Comparison of ENCODE assay signal across 11 cellular contexts in genomic region chr12:53985900-53986685, GRCh38. TPM values are rescaled to one million over a fixed set of nuclear protein-coding genes. Genes with fewer than 3 reads are reported as not detected.
DNase-seq lines count a peak whose midpoint lies in the region; ATAC-seq and TF ChIP-seq lines count a peak whose summit lies in the region.
"Had no signal": no experiment of that assay in that cellular context is flagged by ENCODE, and none has a peak within 500 bp of the region (broad histone marks: within the 10 kb centered on the region; RNA-seq: fewer than 3 reads in every experiment).

No MANE protein-coding gene starts in this region.

- WGBS in lower leg skin, 2 donors, result 1 to 2% methylated on average over 17 to 41 of the region's 56 CpGs
- 7 to 8% methylated on average over 53 to 56 of the region's 56 CpGs for WGBS in aorta, 2 donors

- no peaks in the 10 kb centered on the region for H3K36me3 ChIP-seq in aorta (ENCODE audit: control insufficient read depth in 1 of 2, insufficient read depth in 2 of 2, low read length in 1 of 2)

- H3K4me1 Mint-ChIP-seq in stimulated activated naive CD8-positive, alpha-beta T cell treated with anti-CD3 and anti-CD28 coated beads, Interleukin-15, amount 100 ng/mL, for 72 hours, result peaks cover 66% of the 10 kb centered on the region
- peaks cover 29% of the 10 kb centered on the region for H3K4me1 Mint-ChIP-seq in activated CD8-positive, alpha-beta T cell treated with anti-CD3 and anti-CD28 coated beads for 36 hours (ENCODE audit: low read depth)
- peaks cover 42% of the 10 kb centered on the region for H3K4me1 Mint-ChIP-seq in CD14-positive monocyte

- POLR2A ChIA-PET in activated CD8-positive, alpha-beta T cell treated with anti-CD3 and anti-CD28 coated beads for 36 hours (lab: Charles Lee), result interaction anchor here (0.8 to 2.4 kb wide), 4 partner anchors 10 to 207 kb away, joined by 3 to 9 read pairs (median 3); partner anchors contain the start of gene HOXC9

- H3K9me3 Mint-ChIP-seq in stimulated activated naive CD8-positive, alpha-beta T cell treated with anti-CD3 and anti-CD28 coated beads, Interleukin-15, amount 100 ng/mL, for 72 hours, result no peaks in the 10 kb centered on the region
- H3K9me3 Mint-ChIP-seq in activated CD8-positive, alpha-beta T cell treated with anti-CD3 and anti-CD28 coated beads for 36 hours, result no peaks in the 10 kb centered on the region
- peaks cover 17 to 79% (median 60%) of the 10 kb centered on the region in 7 donors for H3K9me3 Mint-ChIP-seq in CD14-positive monocyte

- ATAC-seq in stimulated activated naive CD8-positive, alpha-beta T cell treated with anti-CD3 and anti-CD28 coated beads, Interleukin-15, amount 100 ng/mL, for 72 hours, result peak; percentile 52
- ATAC-seq in stimulated activated naive CD8-positive, alpha-beta T cell treated with anti-CD3 and anti-CD28 coated beads, Interleukin-15, Interleukin-2, amounts not matched to agents 100 U/mL and 50 U/mL, for 24 hours, result no peak
- peak; percentile 41 for ATAC-seq in activated CD8-positive, alpha-beta T cell treated with anti-CD3 and anti-CD28 coated beads for 36 hours
- ATAC-seq in aorta (ENCODE audit: low FRiP score), result peak; percentile 34
- no peak for ATAC-seq in GM18520 (IDR thresholded peaks at IDR 0.05; ENCODE audit: unreplicated experiment)

- TF ChIP-seq POLR2A in lower leg skin (IDR thresholded peaks at IDR 0.05), result no peak

- peak overlapping the region in 1 of 2 donors; percentile 68 for H3K27ac Mint-ChIP-seq in stimulated activated naive CD8-positive, alpha-beta T cell treated with anti-CD3 and anti-CD28 coated beads, Interleukin-15, amount 100 ng/mL, for 72 hours
- H3K27ac Mint-ChIP-seq in activated CD8-positive, alpha-beta T cell treated with anti-CD3 and anti-CD28 coated beads for 36 hours, result no peak overlapping the region
- no peak overlapping the region for H3K27ac Mint-ChIP-seq in CD14-positive monocyte

- no peak overlapping the region for H3K27ac ChIP-seq in aorta (ENCODE audit: low read depth in 1 of 2, low read length in 2 of 2)

- H3K9me3 ChIP-seq in aorta (ENCODE audit: control insufficient read depth, low read length), result no peaks in the 10 kb centered on the region

- intact Hi-C loops in activated CD8-positive, alpha-beta T cell treated with anti-CD3 and anti-CD28 coated beads for 36 hours (cut with micrococcal nuclease), result loop anchor here (5.0 kb wide), 1 partner anchor 41 kb away; the partner anchor contains the start of gene HOXC6
- intact Hi-C loops in lower leg skin (cut with DNase I; ENCODE audit: low total_unique reads) (no loop called here), aorta (cut with DNase I) (loop anchor here in 1 of 2 donors (5.0 kb wide), 1 partner anchor 221 kb away; no protein-coding TSS in a partner anchor), CD14-positive monocyte (cut with micrococcal nuclease) (loop anchor here in 1 of 2 donors (10.0 kb wide), 1 partner anchor 291 kb away; no protein-coding TSS in a partner anchor)

- H3K36me3 Mint-ChIP-seq in activated CD8-positive, alpha-beta T cell treated with anti-CD3 and anti-CD28 coated beads for 36 hours (ENCODE audit: low read depth), result no peaks in the 10 kb centered on the region
- H3K36me3 Mint-ChIP-seq in CD14-positive monocyte, result peaks cover 8 to 36% of the 10 kb centered on the region in 2 donors

- H3K27me3 ChIP-seq in aorta (ENCODE audit: control insufficient read depth in 1 of 2, insufficient read depth in 2 of 2, low read length in 1 of 2), result peaks cover 0 to 4% of the 10 kb centered on the region in 2 donors

- H3K4me3 Mint-ChIP-seq in stimulated activated naive CD8-positive, alpha-beta T cell treated with anti-CD3 and anti-CD28 coated beads, Interleukin-15, amount 100 ng/mL, for 72 hours, result peak overlapping the region; percentile 67 to 79
- peak overlapping the region; percentile 9 for H3K4me3 Mint-ChIP-seq in activated CD8-positive, alpha-beta T cell treated with anti-CD3 and anti-CD28 coated beads for 36 hours
- H3K4me3 Mint-ChIP-seq in CD14-positive monocyte, result peak overlapping the region in 1 of 2 donors; percentile 83

- TF ChIP-seq CTCF in activated CD8-positive, alpha-beta T cell treated with anti-CD3 and anti-CD28 coated beads for 36 hours (IDR thresholded peaks at IDR 0.05), result no peak
- TF ChIP-seq CTCF in lower leg skin (IDR thresholded peaks at IDR 0.05), result no peak
- no peak for TF ChIP-seq CTCF in CD14-positive monocyte (IDR thresholded peaks at IDR 0.05)

- no peaks in the 10 kb centered on the region for H3K4me1 ChIP-seq in aorta (ENCODE audit: control insufficient read depth in 1 of 2, insufficient read depth in 2 of 2, low read length in 2 of 2)

- peaks cover 100% of the 10 kb centered on the region for H3K27me3 Mint-ChIP-seq in stimulated activated naive CD8-positive, alpha-beta T cell treated with anti-CD3 and anti-CD28 coated beads, Interleukin-15, amount 100 ng/mL, for 72 hours
- H3K27me3 Mint-ChIP-seq in activated CD8-positive, alpha-beta T cell treated with anti-CD3 and anti-CD28 coated beads for 36 hours, result peaks cover 90% of the 10 kb centered on the region
- peaks cover 98 to 100% (median 100%) of the 10 kb centered on the region in 3 donors for H3K27me3 Mint-ChIP-seq in CD14-positive monocyte (ENCODE audit: low read depth in 3 of 3)

- peak in 1 of 2 donors; percentile 28 for DNase-seq in stimulated activated naive CD8-positive, alpha-beta T cell treated with anti-CD3 and anti-CD28 coated beads, Interleukin-15, amount 100 ng/mL, for 72 hours
- no peak for DNase-seq in stimulated activated naive CD8-positive, alpha-beta T cell treated with anti-CD3 and anti-CD28 coated beads, Interleukin-15, Interleukin-2, amounts not matched to agents 100 U/mL and 50 U/mL, for 24 hours
- DNase-seq in activated CD8-positive, alpha-beta T cell treated with anti-CD3 and anti-CD28 coated beads for 36 hours, result peak; percentile 39
- DNase-seq in lower leg skin (ENCODE audit: low spot score in 2 of 2), result no peak
- peak in 1 of 2 donors; percentile 81 for DNase-seq in aorta
- no peak for DNase-seq in activated CD4-positive, CD25-positive, alpha-beta regulatory T cell (lab: John Stamatoyannopoulos, UW)
- no peak for DNase-seq in CD14-positive monocyte (ENCODE audit: low spot score)
- DNase-seq: KG1 had no signal

- CTCF ChIA-PET in activated CD8-positive, alpha-beta T cell treated with anti-CD3 and anti-CD28 coated beads for 36 hours (lab: Charles Lee), result interaction anchor here (0.6 to 5.8 kb wide), 23 partner anchors 10 to 284 kb away, joined by 3 to 58 read pairs (median 6); partner anchors contain the start of genes HOXC13, HOXC5, HOXC8 and HOXC9

- H3K4me3 ChIP-seq in lower leg skin (ENCODE audit: low read depth, poor library complexity, severe bottlenecking) (peak overlapping the region; percentile 41), aorta (ENCODE audit: low read length in 2 of 2) (no peak overlapping the region)

RNA-seq across cellular contexts. Expression of gene HOXC10, which starts 1.1 kb away (rescaled TPM):
- total RNA-seq in activated CD8-positive, alpha-beta T cell treated with anti-CD3 and anti-CD28 coated beads for 36 hours, result not detected
- 10 to 100 TPM; 14.2 to 35.9 (median 23.4) TPM for total RNA-seq in lower leg skin
- 10 to 100 TPM in 1 of 2 donors, 1 to 10 TPM in 1; 1.6 to 32.0 TPM for total RNA-seq in aorta
- 1 to 10 TPM in 1 of 2 donors, not detected in 1; 3.6 TPM for polyA plus RNA-seq in aorta
- polyA plus RNA-seq in CD14-positive monocyte, result not detected
- total RNA-seq: T-helper 1 cell treated with Interleukin-12 subunit alpha and Interleukin-12 subunit beta and Interleukin-4 antibody, amounts not matched to agents 30 ng/mL and 1 ng/mL, for 36 hours had no signal

RNA-seq across cellular contexts. Expression of gene HOTAIR, which starts 11.3 kb away (rescaled TPM):
- total RNA-seq in activated CD8-positive, alpha-beta T cell treated with anti-CD3 and anti-CD28 coated beads for 36 hours, result not detected
- total RNA-seq in lower leg skin (10 to 100 TPM in 2 of 4 donors, 1 to 10 TPM in 2; 4.9 to 14.9 (median 9.7) TPM), aorta (1 to 10 TPM in 1 of 2 donors, not detected in 1; 9.7 TPM)
- polyA plus RNA-seq in aorta (not detected), CD14-positive monocyte (not detected)
- total RNA-seq: T-helper 1 cell treated with Interleukin-12 subunit alpha and Interleukin-12 subunit beta and Interleukin-4 antibody, amounts not matched to agents 30 ng/mL and 1 ng/mL, for 36 hours had no signal
- polyA plus RNA-seq: adipose tissue had no signal

RNA-seq across cellular contexts. Expression of gene HOXC11, which starts 13.2 kb away (rescaled TPM):
- total RNA-seq in activated CD8-positive, alpha-beta T cell treated with anti-CD3 and anti-CD28 coated beads for 36 hours, result not detected
- 10 to 100 TPM in 1 of 4 donors, 1 to 10 TPM in 3; 4.9 to 10.7 (median 6.2) TPM for total RNA-seq in lower leg skin
- total RNA-seq in aorta, result 1 to 10 TPM in 1 of 2 donors, not detected in 1; 4.1 TPM
- polyA plus RNA-seq in aorta, result under 1 TPM in 1 of 2 donors, not detected in 1; 0.38 TPM
- not detected for polyA plus RNA-seq in CD14-positive monocyte
- total RNA-seq: T-helper 1 cell treated with Interleukin-12 subunit alpha and Interleukin-12 subunit beta and Interleukin-4 antibody, amounts not matched to agents 30 ng/mL and 1 ng/mL, for 36 hours had no signal
- polyA plus RNA-seq: adipose tissue had no signal

RNA-seq across cellular contexts. Expression of gene HOXC9, which starts 13.9 kb away (rescaled TPM):
- not detected for total RNA-seq in activated CD8-positive, alpha-beta T cell treated with anti-CD3 and anti-CD28 coated beads for 36 hours
- total RNA-seq in lower leg skin (10 to 100 TPM in 3 of 4 donors, 1 to 10 TPM in 1; 9.6 to 16.8 (median 11.7) TPM), aorta (1 to 10 TPM; 2.6 to 9.0 TPM)
- polyA plus RNA-seq in aorta (under 1 TPM in 1 of 2 donors, not detected in 1; 0.38 TPM), CD14-positive monocyte (not detected)
- total RNA-seq: T-helper 1 cell treated with Interleukin-12 subunit alpha and Interleukin-12 subunit beta and Interleukin-4 antibody, amounts not matched to agents 30 ng/mL and 1 ng/mL, for 36 hours had no signal

RNA-seq across cellular contexts. Expression of gene HOXC8, which starts 22.7 kb away (rescaled TPM):
- total RNA-seq in activated CD8-positive, alpha-beta T cell treated with anti-CD3 and anti-CD28 coated beads for 36 hours, result not detected
- total RNA-seq in lower leg skin (1 to 10 TPM; 1.0 to 2.2 (median 1.5) TPM), aorta (1 to 10 TPM; 4.2 to 6.4 TPM)
- polyA plus RNA-seq in aorta (under 1 TPM in 1 of 2 donors, not detected in 1; 0.75 TPM), CD14-positive monocyte (not detected)
- total RNA-seq: T-helper 1 cell treated with Interleukin-12 subunit alpha and Interleukin-12 subunit beta and Interleukin-4 antibody, amounts not matched to agents 30 ng/mL and 1 ng/mL, for 36 hours had no signal

Comparison
In these comparisons a context has a peak if more than half of its experiments do, and no peak if none do; other contexts are left out.
1. ATAC-seq: peak in stimulated activated naive CD8-positive, alpha-beta T cell treated with anti-CD3 and anti-CD28 coated beads, Interleukin-15, amount 100 ng/mL, for 72 hours (single experiment), activated CD8-positive, alpha-beta T cell treated with anti-CD3 and anti-CD28 coated beads for 36 hours (single experiment) and aorta (single experiment); none in stimulated activated naive CD8-positive, alpha-beta T cell treated with anti-CD3 and anti-CD28 coated beads, Interleukin-15, Interleukin-2, amounts not matched to agents 100 U/mL and 50 U/mL, for 24 hours (single experiment) and GM18520 (single experiment).